7 cellular contexts compared by ENCODE assay signal in the genomic region with DNA sequence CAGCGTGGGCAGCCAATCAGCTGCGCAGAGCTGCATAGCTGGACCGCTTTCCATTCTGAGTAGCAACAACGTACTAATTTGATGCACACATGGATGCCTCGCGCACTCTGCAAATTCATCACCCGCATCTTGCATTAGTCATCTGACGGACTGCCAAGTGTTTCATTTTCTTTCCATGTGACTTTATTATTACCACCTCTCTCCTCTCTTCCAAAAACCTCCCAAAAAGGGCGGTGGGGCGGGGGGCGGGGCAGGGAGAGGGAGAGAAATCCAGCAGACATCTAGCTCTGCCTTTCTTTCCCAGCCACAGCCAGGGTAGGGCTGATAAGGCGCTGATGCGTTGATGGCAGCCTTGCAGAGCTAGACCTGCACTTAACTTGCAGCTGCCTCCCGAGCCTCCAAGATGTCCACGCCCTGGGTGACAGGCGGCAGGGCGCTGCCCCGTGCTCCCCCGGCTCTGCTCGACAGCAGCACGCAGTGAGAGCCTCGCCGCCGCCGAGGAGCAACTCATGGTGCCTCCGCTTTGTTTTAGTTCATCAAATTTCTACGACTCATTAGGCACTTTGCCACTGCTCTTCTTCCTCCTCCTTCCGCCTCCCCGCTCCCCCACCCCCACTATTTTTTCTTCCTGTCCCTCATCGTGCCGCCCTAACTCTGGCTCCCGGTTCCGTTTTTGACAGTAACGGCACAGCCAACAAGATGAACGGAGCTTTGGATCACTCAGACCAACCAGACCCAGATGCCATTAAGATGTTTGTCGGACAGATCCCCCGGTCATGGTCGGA.
A peak's percentile ranks its signal among the peaks of the same experiment; 100 is the strongest.
DNase-seq lines count a peak whose midpoint lies in the region; ATAC-seq and TF ChIP-seq lines count a peak whose summit lies in the region.

No MANE protein-coding gene starts in this region.

- H3K4me3 Mint-ChIP-seq in WTC11, result peak overlapping the region; percentile 90
- no peak overlapping the region for H3K4me3 Mint-ChIP-seq in central memory CD8-positive, alpha-beta T cell

- CTCF ChIA-PET in WTC11 (lab: Charles Lee), result interaction anchor here (0.6 to 3.2 kb wide), 9 partner anchors 10 to 129 kb away, joined by 3 to 20 read pairs (median 4); no protein-coding TSS in a partner anchor

- no peak for TF ChIP-seq CTCF in WTC11 (IDR thresholded peaks at IDR 0.05)

- no peaks in the 10 kb centered on the region for H3K27me3 ChIP-seq in layer of hippocampus (ENCODE audit: control insufficient read depth, insufficient read depth, low read length)

- peaks cover 5% of the 10 kb centered on the region for H3K27me3 Mint-ChIP-seq in WTC11 (ENCODE audit: low read depth)
- no peaks in the 10 kb centered on the region for H3K27me3 Mint-ChIP-seq in central memory CD8-positive, alpha-beta T cell

- peak overlapping the region; percentile 76 for H3K27ac ChIP-seq in layer of hippocampus (ENCODE audit: low read depth, low read length)

- H3K9me3 Mint-ChIP-seq in WTC11, result peaks cover 14% of the 10 kb centered on the region
- no peaks in the 10 kb centered on the region for H3K9me3 Mint-ChIP-seq in central memory CD8-positive, alpha-beta T cell

- in situ Hi-C loops in GM18951 (cut with MboI; ENCODE audit: low sequenced_read_pairs, unreplicated experiment), result no loop called here

- DNase-seq in HUDEP-2 (lab: John Stamatoyannopoulos, UW; ENCODE audit: unreplicated experiment in 76 of 76) (peak in 75 of 76 experiments; percentile 23 to 94 (median 77)), WTC11 (ENCODE audit: low spot score) (peak; percentile 28), NCI-H1694 treated with DMSO at 0.1 percent for 48 hours (lab: John Stamatoyannopoulos, UW) (no peak)
- DNase-seq in central memory CD8-positive, alpha-beta T cell (ENCODE audit: low spot score in 2 of 2), result peak in 1 of 2 donors; percentile 56
- peak; percentile 84 for DNase-seq in stimulated activated CD4-positive, alpha-beta T cell treated with anti-CD3 and anti-CD28 coated beads, Interleukin-15, amount 100 ng/mL, for 24 hours

- no peak overlapping the region for H3K27ac Mint-ChIP-seq in WTC11
- H3K27ac Mint-ChIP-seq in central memory CD8-positive, alpha-beta T cell (ENCODE audit: low read depth), result no peak overlapping the region

- H3K36me3 Mint-ChIP-seq in WTC11, result peaks cover 14% of the 10 kb centered on the region
- peaks cover 44% of the 10 kb centered on the region for H3K36me3 Mint-ChIP-seq in central memory CD8-positive, alpha-beta T cell (ENCODE audit: insufficient read depth)

- peak; percentile 67 for TF ChIP-seq POLR2A in GM18951 (IDR thresholded peaks at IDR 0.05; ENCODE audit: extremely low read depth, insufficient read depth, insufficient read length)

- ATAC-seq in WTC11, result peak; percentile 13
- peak; percentile 22 for ATAC-seq in central memory CD8-positive, alpha-beta T cell (replicated peaks; ENCODE audit: extremely low read depth, poor library complexity, severe bottlenecking)

- H3K4me1 Mint-ChIP-seq in WTC11, result peaks cover 32% of the 10 kb centered on the region
- peaks cover 42% of the 10 kb centered on the region for H3K4me1 Mint-ChIP-seq in central memory CD8-positive, alpha-beta T cell

- POLR2A ChIA-PET in WTC11 (lab: Charles Lee), result interaction anchor here (0.5 to 2.2 kb wide), 4 partner anchors 12 to 1553 kb away, joined by 3 to 13 read pairs (median 5); no protein-coding TSS in a partner anchor

TF ChIP-seq in WTC11, 78 proteins besides CTCF, POLR2A, EP300 and RAD21:
- TF ChIP-seq, protein P1, sequence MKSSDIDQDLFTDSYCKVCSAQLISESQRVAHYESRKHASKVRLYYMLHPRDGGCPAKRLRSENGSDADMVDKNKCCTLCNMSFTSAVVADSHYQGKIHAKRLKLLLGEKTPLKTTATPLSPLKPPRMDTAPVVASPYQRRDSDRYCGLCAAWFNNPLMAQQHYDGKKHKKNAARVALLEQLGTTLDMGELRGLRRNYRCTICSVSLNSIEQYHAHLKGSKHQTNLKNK (CRISPR knock-in tag; IDR thresholded peaks at IDR 0.05), result no peak
- TF ChIP-seq ELF4 (CRISPR knock-in tag; IDR thresholded peaks at IDR 0.05; ENCODE audit: low read depth) (0 out of 2 replicates have a peak, but pooled peaks have one; percentile 11), MXD4 (CRISPR knock-in tag; IDR thresholded peaks at IDR 0.05; ENCODE audit: borderline replicate concordance) (no peak), NR1H2 (CRISPR knock-in tag; IDR thresholded peaks at IDR 0.05) (no peak), ZNF317 (CRISPR knock-in tag; IDR thresholded peaks at IDR 0.05; ENCODE audit: borderline replicate concordance, low read depth) (no peak)
